17 cellular contexts compared by ENCODE assay signal in genomic region chr16:69830146-69830533, GRCh38.
DNase-seq lines count a peak whose midpoint lies in the region; ATAC-seq and TF ChIP-seq lines count a peak whose summit lies in the region.
"Had no signal": no experiment of that assay in that cellular context is flagged by ENCODE, and none has a peak within 500 bp of the region (broad histone marks: within the 10 kb centered on the region; RNA-seq: fewer than 3 reads in every experiment).

No MANE protein-coding gene starts in this region.

- H3F3A ChIP-seq in GM23338 (replicated peaks; ENCODE audit: low read depth), result no peaks in the 10 kb centered on the region

- no peaks in the 10 kb centered on the region; the same call in 1 of the 2 replicates for H4K20me1 ChIP-seq in GM23338 (replicated peaks; ENCODE audit: insufficient read depth)
- H4K20me1 ChIP-seq: BLaER1 had no signal

- H3K4me2 ChIP-seq in GM23338, result no peak overlapping the region
- H3K4me2 ChIP-seq: BLaER1 had no signal

- peaks cover 23% of the 10 kb centered on the region for H3K4me1 Mint-ChIP-seq in T-helper 17 cell
- H3K4me1 Mint-ChIP-seq in mesothelial cell of epicardium, result peaks cover 4% of the 10 kb centered on the region
- peaks cover 12% of the 10 kb centered on the region for H3K4me1 Mint-ChIP-seq in GM23338
- H3K4me1 Mint-ChIP-seq: activated B cell treated with CpG ODN at 0.5 μM for 24 hours had no signal

- H3K4me3 Mint-ChIP-seq in T-helper 17 cell (no peak overlapping the region), mesothelial cell of epicardium (no peak overlapping the region), GM23338 (no peak overlapping the region)
- H3K4me3 Mint-ChIP-seq: activated B cell treated with CpG ODN at 0.5 μM for 24 hours had no signal

- no peak for TF ChIP-seq CTCF in colonic mucosa (IDR thresholded peaks at IDR 0.05)
- no peak for TF ChIP-seq CTCF in mesothelial cell of epicardium (IDR thresholded peaks at IDR 0.05; ENCODE audit: unreplicated experiment)
- TF ChIP-seq CTCF in GM23338 (conservative IDR thresholded peaks at IDR 0.05; ENCODE audit: low read depth in 2 of 2), result no peak

- H3K9ac ChIP-seq in colonic mucosa (ENCODE audit: low read depth in 2 of 2, low read length in 2 of 2), result no peak overlapping the region
- H3K9ac ChIP-seq in subcutaneous abdominal adipose tissue (ENCODE audit: low read length in 5 of 5), result no peak overlapping the region
- H3K9ac ChIP-seq: BLaER1 had no signal

- H3K36me3 Mint-ChIP-seq in T-helper 17 cell (ENCODE audit: low read depth) (peaks cover 12% of the 10 kb centered on the region), mesothelial cell of epicardium (peaks cover 7% of the 10 kb centered on the region), GM23338 (ENCODE audit: low read depth) (no peaks in the 10 kb centered on the region; the same call in 2 of the 3 replicates)

- H3K27ac ChIP-seq in colonic mucosa (peak overlapping the region; percentile 46), subcutaneous abdominal adipose tissue (ENCODE audit: low read depth, low read length) (peak overlapping the region; percentile 65), GM23338 (ENCODE audit: low read depth) (no peak overlapping the region; the same call in 1 of the 2 replicates)
- H3K27ac ChIP-seq: BLaER1, neutrophil had no signal

- no peaks in the 10 kb centered on the region for H3K9me3 Mint-ChIP-seq in mesothelial cell of epicardium
- H3K9me3 Mint-ChIP-seq in GM23338, result no peaks in the 10 kb centered on the region
- H3K9me3 Mint-ChIP-seq: activated B cell treated with CpG ODN at 0.5 μM for 24 hours had no signal

- H3K27me3 Mint-ChIP-seq in T-helper 17 cell (no peaks in the 10 kb centered on the region), mesothelial cell of epicardium (ENCODE audit: low read depth) (no peaks in the 10 kb centered on the region), GM23338 (ENCODE audit: insufficient read depth, low read depth, poor library complexity) (peaks cover 6% of the 10 kb centered on the region)
- H3K27me3 Mint-ChIP-seq: activated B cell treated with CpG ODN at 0.5 μM for 24 hours had no signal

- DNase-seq in T-helper 17 cell (no peak), colonic mucosa (no peak), mesothelial cell of epicardium (ENCODE audit: low spot score in 2 of 2, unreplicated experiment in 2 of 2) (no peak), ACHN (no peak), GM23338 (ENCODE audit: low spot score) (no peak)
- DNase-seq: activated B cell treated with CpG ODN at 0.5 μM for 24 hours; activated naive CD4-positive, alpha-beta T cell treated with Interleukin-2 at 50 U/mL for 16 hours; DMS153; foreskin melanocyte; NCI-H748 treated with DMSO at 0.1 percent for 48 hours; Peyer's patch; stimulated activated naive CD8-positive, alpha-beta T cell treated with anti-CD3 and anti-CD28 coated beads, Interleukin-15, Interleukin-2, amounts not matched to agents 100 U/mL and 50 U/mL, for 24 hours had no signal

- H3K79me2 ChIP-seq in GM23338 (replicated peaks; ENCODE audit: insufficient read depth), result no peaks in the 10 kb centered on the region

- H3K4me1 ChIP-seq in colonic mucosa, result peaks cover 8% of the 10 kb centered on the region
- peaks cover 8 to 31% (median 28%) of the 10 kb centered on the region in 5 donors for H3K4me1 ChIP-seq in subcutaneous abdominal adipose tissue (ENCODE audit: control insufficient read depth in 5 of 5, insufficient read depth in 5 of 5, low read length in 5 of 5)
- peaks cover 6% of the 10 kb centered on the region; the same call in 1 of the 2 replicates for H3K4me1 ChIP-seq in GM23338 (ENCODE audit: insufficient read depth)

- H3K4me3 ChIP-seq in colonic mucosa (no peak overlapping the region), subcutaneous abdominal adipose tissue (ENCODE audit: low read depth in 1 of 5, low read length in 5 of 5) (no peak overlapping the region), GM23338 (no peak overlapping the region)
- H3K4me3 ChIP-seq: BLaER1, Peyer's patch had no signal

- H3K27ac Mint-ChIP-seq in T-helper 17 cell (peak overlapping the region; percentile 49), mesothelial cell of epicardium (peak overlapping the region; percentile 47), GM23338 (no peak overlapping the region)
- H3K27ac Mint-ChIP-seq: activated B cell treated with CpG ODN at 0.5 μM for 24 hours had no signal

- H3K9me2 ChIP-seq in GM23338 (ENCODE audit: insufficient read depth), result no peaks in the 10 kb centered on the region

- H3K36me3 ChIP-seq in colonic mucosa, result no peaks in the 10 kb centered on the region
- H3K36me3 ChIP-seq in subcutaneous abdominal adipose tissue (ENCODE audit: control insufficient read depth in 5 of 5, insufficient read depth in 5 of 5, low read length in 5 of 5), result peaks cover 0 to 14% (median 0%) of the 10 kb centered on the region in 5 donors
- H3K36me3 ChIP-seq in GM23338 (ENCODE audit: insufficient read depth), result no peaks in the 10 kb centered on the region

- intact Hi-C loops in colonic mucosa (cut with DNase I), result no loop called here

- no peak overlapping the region for H2AFZ ChIP-seq in GM23338

- no peaks in the 10 kb centered on the region for H3K27me3 ChIP-seq in colonic mucosa
- no peaks in the 10 kb centered on the region for H3K27me3 ChIP-seq in subcutaneous abdominal adipose tissue (ENCODE audit: control insufficient read depth in 5 of 5, insufficient read depth in 4 of 5, low read length in 5 of 5)
- no peaks in the 10 kb centered on the region for H3K27me3 ChIP-seq in GM23338 (ENCODE audit: insufficient read depth)
- H3K27me3 ChIP-seq: BLaER1, neutrophil, Peyer's patch had no signal

- H3K9me3 ChIP-seq in T-helper 17 cell (ENCODE audit: control insufficient read depth, low read length, poor library complexity, severe bottlenecking), result no peaks in the 10 kb centered on the region
- H3K9me3 ChIP-seq in colonic mucosa, result no peaks in the 10 kb centered on the region
- no peaks in the 10 kb centered on the region for H3K9me3 ChIP-seq in subcutaneous abdominal adipose tissue (ENCODE audit: control insufficient read depth in 5 of 5, low read length in 5 of 5)
- H3K9me3 ChIP-seq: BLaER1, neutrophil, Peyer's patch had no signal

- in situ Hi-C loops in ACHN (cut with HindIII; ENCODE audit: low pct_ligation_motif_present, low pct_unique_long_range_greater_than_20kb, low sequenced_read_pairs), result no loop called here

- no peak for ATAC-seq in T-helper 17 cell
- ATAC-seq in GM19452 (IDR thresholded peaks at IDR 0.05; ENCODE audit: unreplicated experiment), result no peak
- ATAC-seq in HG03280 (IDR thresholded peaks at IDR 0.05; ENCODE audit: unreplicated experiment), result no peak
- no peak for ATAC-seq in GM23338
- ATAC-seq: stimulated activated naive CD8-positive, alpha-beta T cell treated with anti-CD3 and anti-CD28 coated beads, Interleukin-15, Interleukin-2, amounts not matched to agents 100 U/mL and 50 U/mL, for 24 hours had no signal

TF ChIP-seq in GM23338, 12 proteins besides CTCF, POLR2A, EP300 and RAD21:
- TF ChIP-seq, protein P1, sequence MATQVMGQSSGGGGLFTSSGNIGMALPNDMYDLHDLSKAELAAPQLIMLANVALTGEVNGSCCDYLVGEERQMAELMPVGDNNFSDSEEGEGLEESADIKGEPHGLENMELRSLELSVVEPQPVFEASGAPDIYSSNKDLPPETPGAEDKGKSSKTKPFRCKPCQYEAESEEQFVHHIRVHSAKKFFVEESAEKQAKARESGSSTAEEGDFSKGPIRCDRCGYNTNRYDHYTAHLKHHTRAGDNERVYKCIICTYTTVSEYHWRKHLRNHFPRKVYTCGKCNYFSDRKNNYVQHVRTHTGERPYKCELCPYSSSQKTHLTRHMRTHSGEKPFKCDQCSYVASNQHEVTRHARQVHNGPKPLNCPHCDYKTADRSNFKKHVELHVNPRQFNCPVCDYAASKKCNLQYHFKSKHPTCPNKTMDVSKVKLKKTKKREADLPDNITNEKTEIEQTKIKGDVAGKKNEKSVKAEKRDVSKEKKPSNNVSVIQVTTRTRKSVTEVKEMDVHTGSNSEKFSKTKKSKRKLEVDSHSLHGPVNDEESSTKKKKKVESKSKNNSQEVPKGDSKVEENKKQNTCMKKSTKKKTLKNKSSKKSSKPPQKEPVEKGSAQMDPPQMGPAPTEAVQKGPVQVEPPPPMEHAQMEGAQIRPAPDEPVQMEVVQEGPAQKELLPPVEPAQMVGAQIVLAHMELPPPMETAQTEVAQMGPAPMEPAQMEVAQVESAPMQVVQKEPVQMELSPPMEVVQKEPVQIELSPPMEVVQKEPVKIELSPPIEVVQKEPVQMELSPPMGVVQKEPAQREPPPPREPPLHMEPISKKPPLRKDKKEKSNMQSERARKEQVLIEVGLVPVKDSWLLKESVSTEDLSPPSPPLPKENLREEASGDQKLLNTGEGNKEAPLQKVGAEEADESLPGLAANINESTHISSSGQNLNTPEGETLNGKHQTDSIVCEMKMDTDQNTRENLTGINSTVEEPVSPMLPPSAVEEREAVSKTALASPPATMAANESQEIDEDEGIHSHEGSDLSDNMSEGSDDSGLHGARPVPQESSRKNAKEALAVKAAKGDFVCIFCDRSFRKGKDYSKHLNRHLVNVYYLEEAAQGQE (IDR thresholded peaks at IDR 0.05; ENCODE audit: unreplicated experiment), result no peak
TF ChIP-seq in GM23338: peak in this region for 0.
